Comparison of ENCODE assay signal across 1 cellular context in the genomic region with DNA sequence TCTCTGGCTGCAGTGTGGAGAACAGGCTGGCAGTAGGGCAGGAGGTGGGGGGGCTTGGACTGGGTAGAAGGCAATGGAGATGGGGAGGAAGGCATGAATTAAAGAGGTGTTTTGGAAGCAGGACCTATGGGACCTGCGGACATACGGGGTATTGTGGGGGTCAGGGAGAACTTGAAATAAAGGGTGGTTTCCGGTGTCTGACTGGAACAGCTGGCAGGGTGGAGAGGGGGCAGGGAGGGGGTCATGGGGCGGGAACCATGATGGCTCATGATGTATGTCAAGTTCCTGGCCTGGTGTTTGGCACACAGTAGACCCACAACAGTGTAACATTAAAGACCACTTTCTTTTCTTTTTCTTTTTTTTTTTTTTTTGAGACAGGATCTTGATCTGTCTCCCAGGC.
TF ChIP-seq lines count a peak whose summit lies in the region.

No MANE protein-coding gene starts in this region.

TF ChIP-seq in liver, 16 proteins besides CTCF, POLR2A, EP300 and RAD21:
- TF ChIP-seq, protein P1, sequence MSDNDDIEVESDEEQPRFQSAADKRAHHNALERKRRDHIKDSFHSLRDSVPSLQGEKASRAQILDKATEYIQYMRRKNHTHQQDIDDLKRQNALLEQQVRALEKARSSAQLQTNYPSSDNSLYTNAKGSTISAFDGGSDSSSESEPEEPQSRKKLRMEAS (IDR thresholded peaks at IDR 0.05), result no peak
- TF ChIP-seq SP1 (IDR thresholded peaks at IDR 0.05) (no peak), RXRA (IDR thresholded peaks at IDR 0.05) (no peak), YY1 (IDR thresholded peaks at IDR 0.05) (no peak), TAF1 (conservative IDR thresholded peaks at IDR 0.05) (no peak), HNF4A (conservative IDR thresholded peaks at IDR 0.05) (no peak), EGR1 (IDR thresholded peaks at IDR 0.05; ENCODE audit: low read depth in 2 of 2) (no peak), FOXA2 (IDR thresholded peaks at IDR 0.05) (no peak), GABPA (IDR thresholded peaks at IDR 0.05 in 1 of 2, conservative IDR thresholded peaks at IDR 0.05 in 1 of 2) (no peak), FOXA1 (IDR thresholded peaks at IDR 0.05) (no peak), NR2F2 (IDR thresholded peaks at IDR 0.05) (no peak), JUND (IDR thresholded peaks at IDR 0.05) (no peak), HNF4G (IDR thresholded peaks at IDR 0.05) (no peak)
- TF ChIP-seq, protein P2, sequence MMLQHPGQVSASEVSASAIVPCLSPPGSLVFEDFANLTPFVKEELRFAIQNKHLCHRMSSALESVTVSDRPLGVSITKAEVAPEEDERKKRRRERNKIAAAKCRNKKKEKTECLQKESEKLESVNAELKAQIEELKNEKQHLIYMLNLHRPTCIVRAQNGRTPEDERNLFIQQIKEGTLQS (IDR thresholded peaks at IDR 0.05), result no peak
- TF ChIP-seq, protein P3, sequence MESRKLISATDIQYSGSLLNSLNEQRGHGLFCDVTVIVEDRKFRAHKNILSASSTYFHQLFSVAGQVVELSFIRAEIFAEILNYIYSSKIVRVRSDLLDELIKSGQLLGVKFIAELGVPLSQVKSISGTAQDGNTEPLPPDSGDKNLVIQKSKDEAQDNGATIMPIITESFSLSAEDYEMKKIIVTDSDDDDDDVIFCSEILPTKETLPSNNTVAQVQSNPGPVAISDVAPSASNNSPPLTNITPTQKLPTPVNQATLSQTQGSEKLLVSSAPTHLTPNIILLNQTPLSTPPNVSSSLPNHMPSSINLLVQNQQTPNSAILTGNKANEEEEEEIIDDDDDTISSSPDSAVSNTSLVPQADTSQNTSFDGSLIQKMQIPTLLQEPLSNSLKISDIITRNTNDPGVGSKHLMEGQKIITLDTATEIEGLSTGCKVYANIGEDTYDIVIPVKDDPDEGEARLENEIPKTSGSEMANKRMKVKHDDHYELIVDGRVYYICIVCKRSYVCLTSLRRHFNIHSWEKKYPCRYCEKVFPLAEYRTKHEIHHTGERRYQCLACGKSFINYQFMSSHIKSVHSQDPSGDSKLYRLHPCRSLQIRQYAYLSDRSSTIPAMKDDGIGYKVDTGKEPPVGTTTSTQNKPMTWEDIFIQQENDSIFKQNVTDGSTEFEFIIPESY (IDR thresholded peaks at IDR 0.05), result no peak
